8 cellular contexts compared by ENCODE assay signal in the genomic region with DNA sequence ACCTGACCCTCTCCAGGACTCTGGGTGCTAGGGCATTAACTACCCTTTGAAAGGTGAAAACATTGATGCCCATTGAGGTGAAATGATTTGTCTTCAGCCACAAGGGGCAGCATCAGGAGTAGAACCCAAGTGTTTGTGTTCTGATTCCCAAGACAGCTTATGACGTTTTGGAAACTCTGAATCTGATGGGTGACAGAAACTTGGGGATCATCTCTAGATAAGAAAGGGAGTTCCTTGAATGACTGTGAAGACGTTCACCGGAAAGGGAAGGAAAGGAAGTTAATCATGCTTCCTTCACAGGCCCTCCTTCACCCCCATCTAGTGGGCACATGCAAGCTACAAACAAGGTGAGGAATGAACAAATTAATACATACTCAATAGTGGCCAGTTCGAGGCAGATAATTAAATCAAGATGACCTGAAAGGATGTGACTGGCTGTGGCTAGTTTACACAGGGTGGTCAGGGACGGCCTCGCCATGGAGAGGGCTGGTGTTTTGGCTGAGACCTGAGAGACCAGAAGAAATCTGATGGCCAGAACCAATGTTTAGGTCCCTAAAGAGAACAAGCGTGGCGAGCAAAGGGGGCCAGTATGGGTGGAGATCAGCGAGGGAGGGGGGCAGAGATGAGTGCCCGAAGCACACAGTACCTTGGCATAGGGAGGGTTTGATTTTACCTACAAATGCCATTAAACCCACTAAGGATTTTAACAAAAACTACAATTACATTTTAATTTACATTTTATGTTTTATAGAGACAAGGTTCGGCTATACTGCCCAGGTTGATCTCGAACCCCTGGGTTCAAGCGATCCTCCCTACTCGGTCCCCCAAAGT. TPM values are rescaled to one million over a fixed set of nuclear protein-coding genes. Genes with fewer than 3 reads are reported as not detected.
DNase-seq lines count a peak whose midpoint lies in the region; ATAC-seq and TF ChIP-seq lines count a peak whose summit lies in the region.

No MANE protein-coding gene starts in this region.

- H3F3A ChIP-seq in OCI-LY1 (ENCODE audit: insufficient read depth, low read length): no peaks in the 10 kb centered on the region

- H3K4me3 ChIP-seq in OCI-LY1 (ENCODE audit: low read depth, low read length, poor library complexity, severe bottlenecking) (peak overlapping the region; percentile 74), fibroblast of the aortic adventitia (ENCODE audit: low read depth, low read length) (peak overlapping the region; percentile 52), tibial nerve (peak overlapping the region; percentile 76 to 89 (median 88))

- H3K79me2 ChIP-seq in OCI-LY1 (ENCODE audit: insufficient read depth, low read length): no peaks in the 10 kb centered on the region

- WGBS in tibial nerve, 2 donors: 33 to 47% methylated on average over 14 of the region's 14 CpGs

- H3K9ac ChIP-seq in OCI-LY1 (ENCODE audit: low read length): peak overlapping the region; percentile 55

- no peaks in the 10 kb centered on the region for H3K9me3 ChIP-seq in OCI-LY1 (ENCODE audit: low read length)
- no peaks in the 10 kb centered on the region for H3K9me3 ChIP-seq in tibial nerve

- peak; percentile 48 for TF ChIP-seq CTCF in AG09319 (IDR thresholded peaks at IDR 0.05; ENCODE audit: low read depth, low read length)
- TF ChIP-seq CTCF in OCI-LY1 (IDR thresholded peaks at IDR 0.05; ENCODE audit: low read length): peak; percentile 95
- TF ChIP-seq CTCF in fibroblast of the aortic adventitia (IDR thresholded peaks at IDR 0.05; ENCODE audit: insufficient read depth, low read length): peak; percentile 58
- peak; percentile 31 to 48 (median 38) for TF ChIP-seq CTCF in tibial nerve (IDR thresholded peaks at IDR 0.05)

- no peak for ATAC-seq in HG03457 (IDR thresholded peaks at IDR 0.05; ENCODE audit: unreplicated experiment)

- H3K4me1 ChIP-seq in OCI-LY1 (ENCODE audit: insufficient read depth, low read length, severe bottlenecking): peaks cover 24% of the 10 kb centered on the region
- H3K4me1 ChIP-seq in tibial nerve: peaks cover 0 to 29% (median 10%) of the 10 kb centered on the region in 4 donors

- H3K36me3 ChIP-seq in OCI-LY1 (ENCODE audit: insufficient read depth, low read length) (no peaks in the 10 kb centered on the region), tibial nerve (no peaks in the 10 kb centered on the region)

- H2AFZ ChIP-seq in OCI-LY1 (ENCODE audit: low read length): peak overlapping the region; percentile 71; the same call in 1 of the 2 replicates

- no peak for DNase-seq in AG09319 (ENCODE audit: extremely low read depth, low read depth)
- DNase-seq in GM19238 (ENCODE audit: insufficient read length, low spot score): peak; percentile 29
- DNase-seq in activated T-cell treated with anti-CD3 and anti-CD28 coated beads, Interleukin-2, amount 50 U/mL, for 1 hour: peak; percentile 45
- peak; percentile 74 for DNase-seq in fibroblast of the aortic adventitia (ENCODE audit: low read depth)
- DNase-seq in non-pigmented ciliary epithelial cell (ENCODE audit: low read depth): peak; percentile 43
- DNase-seq in tibial nerve (ENCODE audit: low spot score in 2 of 2): peak in 1 of 2 donors; percentile 20

- H3K27me3 ChIP-seq in OCI-LY1 (ENCODE audit: insufficient read depth, low read length) (no peaks in the 10 kb centered on the region), tibial nerve (no peaks in the 10 kb centered on the region)

- TF ChIP-seq POLR2A in tibial nerve (IDR thresholded peaks at IDR 0.05): no peak

- no peaks in the 10 kb centered on the region for H3K9me2 ChIP-seq in OCI-LY1 (ENCODE audit: low read depth, low read length)

- H3K27ac ChIP-seq in OCI-LY1 (ENCODE audit: low read depth, low read length, poor library complexity, severe bottlenecking) (no peak overlapping the region), tibial nerve (peak overlapping the region; percentile 80 to 94 (median 92))

- H3K4me2 ChIP-seq in OCI-LY1 (ENCODE audit: low read length): peak overlapping the region; percentile 74

- TF ChIP-seq EP300 in tibial nerve (IDR thresholded peaks at IDR 0.05): peak in 1 of 2 donors; percentile 6

- no peaks in the 10 kb centered on the region for H4K20me1 ChIP-seq in OCI-LY1 (ENCODE audit: insufficient read depth, low read length)

RNA-seq across cellular contexts. Expression of gene SLC26A2, which starts 0.9 kb away (rescaled TPM):
- total RNA-seq in fibroblast of the aortic adventitia (ENCODE audit: low replicate concordance) (12.7 and 20.2 TPM in 2 replicates), tibial nerve (10 to 100 TPM; 10.2 to 17.9 (median 12.4) TPM)

RNA-seq across cellular contexts. Expression of gene PDE6A, which starts 15.0 kb away (rescaled TPM):
- total RNA-seq in fibroblast of the aortic adventitia (ENCODE audit: low replicate concordance) (not detected in 2 replicates), tibial nerve (under 1 TPM in 1 of 4 donors, not detected in 3; 0.22 TPM)

RNA-seq across cellular contexts. Expression of gene TIGD6, which starts 40.8 kb away (rescaled TPM):
- total RNA-seq in fibroblast of the aortic adventitia (ENCODE audit: low replicate concordance) (5.7 and 7.3 TPM in 2 replicates), tibial nerve (10 to 100 TPM in 1 of 4 donors, 1 to 10 TPM in 3; 6.7 to 14.4 (median 8.1) TPM)

RNA-seq across cellular contexts. Expression of gene HMGXB3, which starts 40.9 kb away (rescaled TPM):
- total RNA-seq in fibroblast of the aortic adventitia (ENCODE audit: low replicate concordance): 35.4 and 108 TPM in 2 replicates
- 10 to 100 TPM; 47.7 to 58.2 (median 55.3) TPM for total RNA-seq in tibial nerve

Comparison
In these comparisons a context has a peak if more than half of its experiments do, and no peak if none do; other contexts are left out.
1. CTCF ChIP-seq: peak in every context shown above with its lines; median percentile 95 in OCI-LY1; 58 in fibroblast of the aortic adventitia; 48 in AG09319; 38 in tibial nerve.